Comparison of ENCODE assay signal across 16 cellular contexts in the genomic region with DNA sequence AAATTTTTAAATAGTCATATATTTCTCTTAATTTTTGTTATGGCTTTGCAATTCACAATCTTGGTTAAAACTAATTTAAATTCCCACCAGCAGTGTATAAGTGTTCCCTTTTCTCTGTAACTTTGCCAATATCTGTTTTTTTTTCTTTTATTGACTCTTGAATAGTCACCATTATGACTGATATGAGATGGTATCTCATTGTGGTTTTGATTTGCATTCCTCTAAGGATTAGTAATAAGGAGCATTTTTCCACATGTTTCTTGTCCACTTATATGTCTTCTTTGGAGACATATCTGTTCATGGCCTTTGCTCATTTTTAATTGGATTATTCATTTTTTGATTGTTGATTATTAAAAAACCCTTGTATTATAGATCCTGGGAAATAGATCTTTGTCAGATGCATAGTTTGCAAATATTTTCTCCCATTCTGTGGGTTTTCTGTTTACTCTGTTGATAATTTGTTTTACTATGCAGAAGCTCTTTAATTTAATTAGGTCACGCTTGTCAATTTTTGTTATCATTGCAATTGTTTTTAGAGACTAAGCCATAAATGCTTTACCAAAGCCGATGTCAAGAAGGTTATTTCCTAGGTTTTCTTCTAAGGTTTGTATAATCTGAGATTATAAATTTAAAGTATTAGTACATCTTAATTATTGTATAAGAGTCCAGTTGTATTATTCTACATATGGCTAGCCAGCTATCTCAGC.
DNase-seq lines count a peak whose midpoint lies in the region; ATAC-seq, FAIRE-seq and TF ChIP-seq lines count a peak whose summit lies in the region.
"Had no signal": no experiment of that assay in that cellular context is flagged by ENCODE, and none has a peak within 500 bp of the region (broad histone marks: within the 10 kb centered on the region; RNA-seq: fewer than 3 reads in every experiment).

No MANE protein-coding gene starts in this region.

- ATAC-seq in HG03469 (IDR thresholded peaks at IDR 0.05; ENCODE audit: unreplicated experiment) (no peak), left lobe of liver (no peak), left lung (no peak)
- ATAC-seq: activated T-cell treated with anti-CD3 and anti-CD28 coated beads, Interleukin-2, amount 50 U/mL, for 72 hours; K562; mucosa of descending colon had no signal

- H4K20me1 ChIP-seq in keratinocyte (ENCODE audit: control insufficient read depth, extremely low read depth, insufficient read depth, low read length) = no peaks in the 10 kb centered on the region

- dilution Hi-C loops in keratinocyte (cut with MboI; ENCODE audit: extremely low pct_ligation_motif_present, low sequenced_read_pairs) = no loop called here

- H2AFZ ChIP-seq in keratinocyte (ENCODE audit: control insufficient read depth, low read length) = no peak overlapping the region

- H3K9me3 ChIP-seq in keratinocyte (ENCODE audit: control insufficient read depth, low read depth, low read length) = peaks cover 13% of the 10 kb centered on the region
- H3K9me3 ChIP-seq in left lung = peaks cover 0 to 21% of the 10 kb centered on the region in 2 donors

- H3K4me2 ChIP-seq in keratinocyte (ENCODE audit: control insufficient read depth, extremely low read depth, insufficient read depth, low read depth, low read length) = no peak overlapping the region

- FAIRE-seq in keratinocyte (lab: Jason Lieb, UNC) = no peak
- FAIRE-seq: K562 had no signal

- no peak for TF ChIP-seq CTCF in BJ (IDR thresholded peaks at IDR 0.05; ENCODE audit: insufficient read depth, low read depth, low read length)
- no peak for TF ChIP-seq CTCF in keratinocyte (optimal IDR thresholded peaks at IDR 0.05 in 1 of 3, IDR thresholded peaks at IDR 0.05 in 1 of 3, conservative IDR thresholded peaks at IDR 0.05 in 1 of 3; ENCODE audit: extremely low read depth in 1 of 3, insufficient read depth in 2 of 3, low read length in 3 of 3)
- TF ChIP-seq CTCF in left lung (IDR thresholded peaks at IDR 0.05) = no peak

- peaks cover 11% of the 10 kb centered on the region for H3K4me1 ChIP-seq in keratinocyte (ENCODE audit: control insufficient read depth, extremely low read depth, insufficient read depth, low read length)
- H3K4me1 ChIP-seq in left lung = no peaks in the 10 kb centered on the region

- CTCF ChIA-PET in BJ (lab: Yijun Ruan, JAX) = no interaction called here

- H3K4me3 ChIP-seq in BJ (ENCODE audit: low read depth, low read length) = no peak overlapping the region
- no peak overlapping the region for H3K4me3 ChIP-seq in keratinocyte (ENCODE audit: control insufficient read depth in 2 of 3, extremely low read depth in 1 of 3, insufficient read depth in 2 of 3, low read depth in 1 of 3, low read length in 3 of 3)
- H3K4me3 ChIP-seq in left lung = no peak overlapping the region
- H3K4me3 ChIP-seq: K562, mucosa of descending colon had no signal

- H3K9me1 ChIP-seq in keratinocyte (ENCODE audit: control insufficient read depth, extremely low read depth, insufficient read depth, low read length) = no peaks in the 10 kb centered on the region

- no peaks in the 10 kb centered on the region for H3K79me2 ChIP-seq in keratinocyte (ENCODE audit: control insufficient read depth, insufficient read depth, low read length)

- POLR2A ChIA-PET in BJ (lab: Charles Lee) = no interaction called here

- H3K27me3 ChIP-seq in BJ (ENCODE audit: control insufficient read depth, insufficient read depth, low read length) = no peaks in the 10 kb centered on the region
- no peaks in the 10 kb centered on the region for H3K27me3 ChIP-seq in keratinocyte (ENCODE audit: control insufficient read depth, extremely low read depth, insufficient read depth, low read length)
- no peaks in the 10 kb centered on the region for H3K27me3 ChIP-seq in left lung

- intact Hi-C loops in left lung (cut with DNase I) = no loop called here

- DNase-seq in BJ (ENCODE audit: low read depth) (peak; percentile 26), LoVo (ENCODE audit: low spot score) (peak; percentile 76), brain pericyte (ENCODE audit: low read depth, low spot score) (peak; percentile 41), keratinocyte (ENCODE audit: low read depth, low spot score) (peak; percentile 67), left lobe of liver (ENCODE audit: low spot score) (no peak), left lung (no peak), GM19240 (ENCODE audit: insufficient read length, low spot score) (no peak)
- DNase-seq: activated T-cell treated with anti-CD3 and anti-CD28 coated beads, Interleukin-2, amount 50 U/mL, for 72 hours; C1 segment of cervical spinal cord; effector memory CD4-positive, alpha-beta T cell; mucosa of descending colon; NCI-H1694; stimulated activated CD4-positive, alpha-beta T cell treated with anti-CD3 and anti-CD28 coated beads, Interleukin-4, amount 100 ng/mL, for 4 hours; stimulated activated naive CD4-positive, alpha-beta T cell treated with Interleukin-2 at 50 U/mL for 16 hours had no signal

- H3K9ac ChIP-seq in keratinocyte (ENCODE audit: control insufficient read depth, extremely low read depth, insufficient read depth, low read length) = no peak overlapping the region

- H3K27ac ChIP-seq in keratinocyte (ENCODE audit: control insufficient read depth, insufficient read depth, low read length) (peak overlapping the region; percentile 15), left lung (no peak overlapping the region)

- H3K36me3 ChIP-seq in BJ (ENCODE audit: control insufficient read depth, insufficient read depth, low read length) (no peaks in the 10 kb centered on the region), keratinocyte (ENCODE audit: control insufficient read depth in 2 of 2, extremely low read depth in 1 of 2, insufficient read depth in 2 of 2, low read length in 2 of 2) (no peaks in the 10 kb centered on the region), left lung (no peaks in the 10 kb centered on the region)

Comparison
In these comparisons a context has a peak if more than half of its experiments do, and no peak if none do; other contexts are left out.
1. DNase-seq: peak in BJ (single experiment), LoVo (single experiment), brain pericyte (single experiment) and keratinocyte (single experiment); none in left lobe of liver (single experiment), left lung (0 of 2) and GM19240 (single experiment).